Comparison of ENCODE assay signal across 21 cellular contexts in the genomic region with DNA sequence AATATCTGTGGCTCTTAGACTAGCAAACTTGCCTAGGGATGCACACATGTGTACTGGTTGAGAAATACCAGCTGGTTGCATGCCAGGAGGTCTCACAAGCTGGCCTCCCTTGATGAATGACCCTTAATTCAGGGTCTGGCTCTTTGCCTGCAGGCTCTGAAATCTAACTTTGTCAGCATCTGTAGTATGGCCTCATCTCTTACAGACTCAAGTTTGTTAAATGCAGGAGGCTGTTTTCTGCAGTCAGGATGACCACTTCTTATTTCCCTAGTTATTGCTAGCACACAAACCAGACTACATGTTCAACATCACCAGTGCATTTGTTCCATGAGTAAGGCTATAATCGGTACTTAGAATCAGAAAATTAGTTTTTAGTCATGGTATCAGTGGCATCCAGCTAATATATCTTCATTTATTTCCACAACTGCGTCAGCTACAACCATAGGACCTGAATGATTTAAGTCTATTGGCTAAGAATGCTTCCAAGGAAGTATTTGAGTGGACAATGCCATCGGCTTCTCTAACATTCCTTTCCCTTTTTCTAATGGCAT. TPM values are rescaled to one million over a fixed set of nuclear protein-coding genes. Genes with fewer than 3 reads are reported as not detected.
DNase-seq lines count a peak whose midpoint lies in the region; ATAC-seq, FAIRE-seq and TF ChIP-seq lines count a peak whose summit lies in the region.
"Had no signal": no experiment of that assay in that cellular context is flagged by ENCODE, and none has a peak within 500 bp of the region (broad histone marks: within the 10 kb centered on the region; RNA-seq: fewer than 3 reads in every experiment).

No MANE protein-coding gene starts in this region.

- WGBS in HepG2 (ENCODE audit: low lambda C conversion rate): 3% methylated on average over 3 of the region's 3 CpGs
- 64 to 75% (median 75%) methylated on average over 3 of the region's 3 CpGs for WGBS in small intestine, 3 donors

- POLR2A ChIA-PET in HepG2 (lab: Yijun Ruan, JAX): no interaction called here

- no peak for TF ChIP-seq RAD21 in HepG2 (CRISPR knock-in tag; IDR thresholded peaks at IDR 0.05)

- H4K20me1 ChIP-seq in HepG2 (ENCODE audit: insufficient read depth, low read length): no peaks in the 10 kb centered on the region

- H3K36me3 ChIP-seq in HepG2 (replicated peaks in 1 of 2; ENCODE audit: control insufficient read depth in 1 of 2, insufficient read depth in 2 of 2, low read length in 2 of 2): no peaks in the 10 kb centered on the region
- H3K36me3 ChIP-seq in small intestine (ENCODE audit: control insufficient read depth in 2 of 2, insufficient read depth in 2 of 2, low read length in 2 of 2): no peaks in the 10 kb centered on the region

- CTCF ChIA-PET in HepG2 (lab: Yijun Ruan, JAX; ENCODE audit: low intra/inter-chr PET ratio, low total read pairs): no interaction called here

- in situ Hi-C loops in HepG2 (cut with HindIII; ENCODE audit: extremely low pct_ligation_motif_present, low pct_unique_long_range_greater_than_20kb): no loop called here

- no peak for TF ChIP-seq CTCF in type B pancreatic cell (conservative IDR thresholded peaks at IDR 0.05)
- TF ChIP-seq CTCF in HepG2 (CRISPR knock-in tag; IDR thresholded peaks at IDR 0.05): no peak

- H3K4me1 Mint-ChIP-seq in type B pancreatic cell (ENCODE audit: unreplicated experiment): peaks cover 25% of the 10 kb centered on the region
- H3K4me1 Mint-ChIP-seq: immature natural killer cell, memory B cell had no signal

- TF ChIP-seq EP300 in HepG2 (IDR thresholded peaks at IDR 0.05; ENCODE audit: low read depth in 2 of 2, low read length in 2 of 2) (no peak), HepG2 (CRISPR knock-in tag; IDR thresholded peaks at IDR 0.05; ENCODE audit: borderline replicate concordance) (no peak)

- no peaks in the 10 kb centered on the region for H3K9me3 ChIP-seq in HepG2 (ENCODE audit: low read length)
- no peaks in the 10 kb centered on the region for H3K9me3 ChIP-seq in small intestine (ENCODE audit: control insufficient read depth, low read depth)
- H3K9me3 ChIP-seq: testis had no signal

- H3K9ac ChIP-seq in HepG2 (ENCODE audit: insufficient read depth, low read depth, low read length): no peak overlapping the region

- peak; percentile 90 for DNase-seq in GM04504 (ENCODE audit: low read depth)
- DNase-seq in fibroblast of the conjunctiva (ENCODE audit: low read depth): peak; percentile 91
- no peak for DNase-seq in type B pancreatic cell (ENCODE audit: extremely low spot score, unreplicated experiment)
- no peak for DNase-seq in HepG2 (ENCODE audit: low spot score)
- DNase-seq in CD1c-positive myeloid dendritic cell (ENCODE audit: extremely low spot score): no peak
- DNase-seq in small intestine: no peak
- DNase-seq: activated CD4-positive, CD25-positive, alpha-beta regulatory T cell treated with anti-CD3 and anti-CD28 coated beads, Interleukin-2, amount 50 U/mL, for 72 hours; effector CD4-positive, alpha-beta T cell; HFFc6; immature natural killer cell; NCI-H1048; right cardiac atrium; Right ventricle myocardium superior; testis had no signal

- no peak overlapping the region for H3K4me3 ChIP-seq in HepG2 (replicated peaks in 1 of 3; ENCODE audit: insufficient read depth in 1 of 3, low read depth in 2 of 3, low read length in 3 of 3)
- no peak overlapping the region for H3K4me3 ChIP-seq in small intestine (ENCODE audit: low read depth in 1 of 2, low read length in 2 of 2)
- H3K4me3 ChIP-seq: testis had no signal

- H3K79me2 ChIP-seq in HepG2 (ENCODE audit: insufficient read depth, low read length): no peaks in the 10 kb centered on the region

- intact Hi-C loops in HepG2 (cut with micrococcal nuclease; ENCODE audit: unreplicated experiment): no loop called here

- H3K27me3 ChIP-seq in HepG2 (ENCODE audit: control insufficient read depth in 1 of 2, insufficient read depth in 2 of 2, low read length in 2 of 2) (no peaks in the 10 kb centered on the region; a peak in 1 of 5 replicates), small intestine (ENCODE audit: control insufficient read depth in 2 of 2, insufficient read depth in 2 of 2, low read length in 2 of 2) (no peaks in the 10 kb centered on the region)
- H3K27me3 ChIP-seq: testis had no signal

- no peak for TF ChIP-seq POLR2A in HepG2 (IDR thresholded peaks at IDR 0.05; ENCODE audit: insufficient read depth in 1 of 2, low read depth in 2 of 2, low read length in 2 of 2)

- no peak overlapping the region for H3K27ac ChIP-seq in HepG2 (ENCODE audit: extremely low read length, insufficient read depth, low read length)
- H3K27ac ChIP-seq in small intestine (ENCODE audit: low read depth in 1 of 2, low read length in 1 of 2): no peak overlapping the region
- H3K27ac ChIP-seq: testis had no signal

- H3K27ac Mint-ChIP-seq in type B pancreatic cell: peak overlapping the region; percentile 26
- H3K27ac Mint-ChIP-seq: HFFc6, immature natural killer cell, memory B cell had no signal

- peaks cover 10% of the 10 kb centered on the region for H3K9me3 Mint-ChIP-seq in type B pancreatic cell
- H3K9me3 Mint-ChIP-seq: HFFc6 had no signal

- ATAC-seq in SK-N-SH treated with all-trans-retinoic acid at 6 μM for 48 hours (peak; percentile 61), HepG2 (no peak)
- ATAC-seq: right cardiac atrium had no signal

- FAIRE-seq in HepG2 (lab: Jason Lieb, UNC): no peak
- no peak for FAIRE-seq in small intestine (lab: Jason Lieb, UNC)
- FAIRE-seq: bronchial epithelial cell, frontal cortex, G401.6 had no signal

- H2AFZ ChIP-seq in HepG2 (ENCODE audit: low read length): no peak overlapping the region

- no peak overlapping the region for H3K4me3 Mint-ChIP-seq in type B pancreatic cell
- H3K4me3 Mint-ChIP-seq: HFFc6, immature natural killer cell, memory B cell, neural crest cell had no signal

- no peaks in the 10 kb centered on the region for H3K27me3 Mint-ChIP-seq in type B pancreatic cell
- H3K27me3 Mint-ChIP-seq: memory B cell had no signal

- H3K36me3 Mint-ChIP-seq in type B pancreatic cell: no peaks in the 10 kb centered on the region
- H3K36me3 Mint-ChIP-seq: immature natural killer cell, memory B cell had no signal

- H3K4me1 ChIP-seq in HepG2 (ENCODE audit: insufficient read depth, low read length) (no peaks in the 10 kb centered on the region), small intestine (ENCODE audit: control insufficient read depth in 2 of 2, insufficient read depth in 1 of 2, low read depth in 1 of 2, low read length in 1 of 2) (no peaks in the 10 kb centered on the region)
- H3K4me1 ChIP-seq: testis had no signal

- no TSS peak for BruUV-seq in HepG2 (replicated peaks; lab: Mats Ljungman, UMichigan)

- H3K4me2 ChIP-seq in HepG2 (ENCODE audit: low read depth, low read length): no peak overlapping the region

TF ChIP-seq in SK-N-SH treated with all-trans-retinoic acid at 6 μM for 48 hours, 23 proteins besides CTCF, POLR2A, EP300 and RAD21 (continues in another document):
- no peak for TF ChIP-seq OSR1 (CRISPR knock-in tag; IDR thresholded peaks at IDR 0.05)

TF ChIP-seq in HepG2, 621 proteins besides CTCF, POLR2A, EP300 and RAD21 (continues in another document):
- no peak for TF ChIP-seq FOXP1 (IDR thresholded peaks at IDR 0.05)
- TF ChIP-seq FOXP1 (CRISPR knock-in tag; IDR thresholded peaks at IDR 0.05): no peak
- TF ChIP-seq SIX4 (CRISPR knock-in tag; IDR thresholded peaks at IDR 0.05): no peak
- no peak for TF ChIP-seq ZNF251 (CRISPR knock-in tag; IDR thresholded peaks at IDR 0.05)
- no peak for TF ChIP-seq ADNP (CRISPR knock-in tag; IDR thresholded peaks at IDR 0.05)
- no peak for TF ChIP-seq ZNF335 (CRISPR knock-in tag; IDR thresholded peaks at IDR 0.05)
- no peak for TF ChIP-seq MEIS1 (CRISPR knock-in tag; IDR thresholded peaks at IDR 0.05; ENCODE audit: borderline replicate concordance)
- no peak for TF ChIP-seq CCDC6 (CRISPR knock-in tag; IDR thresholded peaks at IDR 0.05)

RNA-seq across cellular contexts. Expression of a gene that starts 23.3 kb away (rescaled TPM):
- total RNA-seq in type B pancreatic cell (ENCODE audit: low replicate concordance) (75.2 and 295 TPM in 2 replicates), HepG2 (2016; rRNA removed; fragmentation: Illumina TruSeq; extraction: Trizol) (not detected in 2 replicates)
- total RNA-seq in HepG2 (2016; cell fraction: cytosol; rRNA removed; fragmentation: Illumina TruSeq; extraction: Trizol; ENCODE audit: low read depth): not detected in 2 replicates
- total RNA-seq in HepG2 (2016; cell fraction: insoluble cytoplasmic fraction; rRNA removed; fragmentation: Illumina TruSeq; extraction: Trizol): not detected in 2 replicates
- total RNA-seq in HepG2 (2016; cell fraction: membrane; rRNA removed; fragmentation: Illumina TruSeq; extraction: Trizol): not detected in 2 replicates
- not detected in 2 replicates for total RNA-seq in HepG2 (2016; cell fraction: nucleus; rRNA removed; fragmentation: Illumina TruSeq; extraction: Trizol)
- polyA plus RNA-seq in HepG2 (2011; rRNA removed) (not detected in 2 replicates), small intestine (10 to 100 TPM in 1 of 3 donors, under 1 TPM in 2; 0.45 to 50.9 (median 0.54) TPM)
- not detected in 2 replicates for polyA plus RNA-seq in HepG2 (2011; cell fraction: cytosol; rRNA removed)
- polyA plus RNA-seq in HepG2 (2011; cell fraction: nucleus; rRNA removed): not detected in 2 replicates
- not detected in 2 replicates for polyA plus RNA-seq in HepG2 (2012)
- polyA plus RNA-seq in HepG2 (2016; cell fraction: cytosol; fragmentation: Illumina TruSeq; extraction: Trizol; ENCODE audit: low read depth): not detected in 2 replicates
- polyA plus RNA-seq in HepG2 (2016; cell fraction: insoluble cytoplasmic fraction; fragmentation: Illumina TruSeq; extraction: Trizol; ENCODE audit: low read depth): not detected in 2 replicates
- polyA plus RNA-seq in HepG2 (2016; cell fraction: membrane; fragmentation: Illumina TruSeq; extraction: Trizol; ENCODE audit: low read depth): not detected in 2 replicates
- polyA plus RNA-seq in HepG2 (2016; cell fraction: nucleus; fragmentation: Illumina TruSeq; extraction: Trizol; ENCODE audit: insufficient read depth, low read depth): not detected in 2 replicates
- polyA minus RNA-seq in HepG2 (2011; rRNA and poly(A)+ RNA removed; ENCODE audit: low replicate concordance): 0.14 TPM in 1 of 2 replicates, not detected in the other
- not detected in 2 replicates for polyA minus RNA-seq in HepG2 (2011; cell fraction: cytosol; rRNA and poly(A)+ RNA removed)
- polyA minus RNA-seq in HepG2 (2011; cell fraction: nucleus; rRNA and poly(A)+ RNA removed): not detected in 2 replicates
- total RNA-seq: T-helper 2 cell treated with Interferon-gamma antibody and Interleukin-4, amounts not matched to agents 100 ng/mL and 5 ng/mL, for 36 hours had no signal
- polyA plus RNA-seq: immature natural killer cell had no signal

Comparison
In these comparisons a context has a peak if more than half of its experiments do, and no peak if none do; other contexts are left out.
1. DNase-seq: peak in GM04504 (single experiment) and fibroblast of the conjunctiva (single experiment); none in type B pancreatic cell (single experiment), HepG2 (single experiment), CD1c-positive myeloid dendritic cell (single experiment) and small intestine (single experiment).
2. RNA of a gene that starts 23.3 kb away (total RNA-seq): 75.2 to 295 TPM in type B pancreatic cell; not detected in HepG2; every median in the first group is over 10 times any median in the second.